Comparison of ENCODE assay signal across 21 cellular contexts in genomic region chr18:8526316-8526715, GRCh38.
DNase-seq lines count a peak whose midpoint lies in the region; ATAC-seq and TF ChIP-seq lines count a peak whose summit lies in the region.
"Had no signal": no experiment of that assay in that cellular context is flagged by ENCODE, and none has a peak within 500 bp of the region (broad histone marks: within the 10 kb centered on the region; RNA-seq: fewer than 3 reads in every experiment).

No MANE protein-coding gene starts in this region.

- POLR2A ChIA-PET in naive thymus-derived CD4-positive, alpha-beta T cell (lab: Charles Lee), result no interaction called here

- CTCF ChIA-PET in naive thymus-derived CD4-positive, alpha-beta T cell (lab: Charles Lee), result no interaction called here
- CTCF ChIA-PET in Calu3 (lab: Charles Lee), result interaction anchor here (0.6 kb wide), 1 partner anchor 13 kb away, joined by 3 read pairs; no protein-coding TSS in a partner anchor

- peaks cover 0 to 15% (median 0%) of the 10 kb centered on the region in 7 donors for H3K4me1 Mint-ChIP-seq in naive thymus-derived CD4-positive, alpha-beta T cell
- H3K4me1 Mint-ChIP-seq in Calu3 (ENCODE audit: low read depth, unreplicated experiment), result no peaks in the 10 kb centered on the region
- H3K4me1 Mint-ChIP-seq: B cell, memory B cell, nephron, T-cell had no signal

- intact Hi-C loops in naive thymus-derived CD4-positive, alpha-beta T cell (cut with micrococcal nuclease), result no loop called here
- intact Hi-C loops in Calu3 (cut with micrococcal nuclease; ENCODE audit: unreplicated experiment), result no loop called here

- peak; percentile 30 for DNase-seq in DMS 273 (lab: John Stamatoyannopoulos, UW; ENCODE audit: unreplicated experiment)
- DNase-seq in DMS 273 treated with DMSO at 0.1 percent for 48 hours (lab: John Stamatoyannopoulos, UW), result no peak
- DNase-seq in KG1 (lab: John Stamatoyannopoulos, UW), result peak; percentile 12
- peak; percentile 77 for DNase-seq in SKM-1 treated with dmso at 0.1 percent for 144 hours (lab: John Stamatoyannopoulos, UW; ENCODE audit: unreplicated experiment)
- DNase-seq in naive thymus-derived CD4-positive, alpha-beta T cell, result no peak
- no peak for DNase-seq in Calu3
- no peak for DNase-seq in NCI-H1048 (lab: John Stamatoyannopoulos, UW)
- no peak for DNase-seq in NCI-H526 treated with DMSO at 0.1 percent for 48 hours (lab: John Stamatoyannopoulos, UW)
- DNase-seq: colonic mucosa; foreskin fibroblast; MG63; NCI-H2029; stimulated activated CD4-positive, alpha-beta T cell treated with anti-CD3 and anti-CD28 coated beads, Interleukin-4, amount 100 ng/mL, for 4 hours; T-cell had no signal

- H3K27me3 Mint-ChIP-seq in naive thymus-derived CD4-positive, alpha-beta T cell, result peaks cover 19 to 60% (median 44%) of the 10 kb centered on the region in 5 donors
- H3K27me3 Mint-ChIP-seq in Calu3 (ENCODE audit: unreplicated experiment), result peaks cover 99% of the 10 kb centered on the region

- H3K9me3 ChIP-seq in naive thymus-derived CD4-positive, alpha-beta T cell (ENCODE audit: control insufficient read depth in 2 of 3, low read length in 3 of 3), result peaks cover 0 to 21% (median 0%) of the 10 kb centered on the region in 3 experiments
- H3K9me3 ChIP-seq: colonic mucosa had no signal

- peaks cover 0 to 6% (median 0%) of the 10 kb centered on the region in 5 donors for H3K36me3 Mint-ChIP-seq in naive thymus-derived CD4-positive, alpha-beta T cell
- no peaks in the 10 kb centered on the region for H3K36me3 Mint-ChIP-seq in Calu3 (ENCODE audit: insufficient read depth, unreplicated experiment)
- H3K36me3 Mint-ChIP-seq: T-cell had no signal

- H3K27ac ChIP-seq in naive thymus-derived CD4-positive, alpha-beta T cell (ENCODE audit: low read depth, low read length), result no peak overlapping the region
- H3K27ac ChIP-seq: 22Rv1, colonic mucosa had no signal

- no peaks in the 10 kb centered on the region for H3K4me1 ChIP-seq in naive thymus-derived CD4-positive, alpha-beta T cell (ENCODE audit: control insufficient read depth in 2 of 2, insufficient read depth in 2 of 2, low read length in 2 of 2)
- H3K4me1 ChIP-seq: colonic mucosa had no signal

- peak overlapping the region in 1 of 10 donors; percentile 62 for H3K4me3 Mint-ChIP-seq in naive thymus-derived CD4-positive, alpha-beta T cell
- H3K4me3 Mint-ChIP-seq in Calu3 (ENCODE audit: low read depth, unreplicated experiment), result no peak overlapping the region
- H3K4me3 Mint-ChIP-seq: activated T-helper 1 cell treated with anti-CD3 and anti-CD28 coated beads, Interleukin-12 subunit alpha, Interleukin-12 subunit beta, Interleukin-2, Interleukin-4 antibody, amounts not matched to agents 30 ng/mL and 10 ng/mL and 1 ng/mL, durations not matched to agents 14 hours and 24 hours and 36 hours; B cell; H9; memory B cell; nephron; T-cell had no signal

- ATAC-seq in naive thymus-derived CD4-positive, alpha-beta T cell, result peak; percentile 48
- ATAC-seq: T-cell had no signal

- H3K27me3 ChIP-seq in naive thymus-derived CD4-positive, alpha-beta T cell (ENCODE audit: control insufficient read depth in 2 of 2, insufficient read depth in 2 of 2, low read length in 2 of 2), result no peaks in the 10 kb centered on the region
- H3K27me3 ChIP-seq: colonic mucosa, MG63 had no signal

- peaks cover 8 to 36% (median 24%) of the 10 kb centered on the region in 11 donors for H3K9me3 Mint-ChIP-seq in naive thymus-derived CD4-positive, alpha-beta T cell
- H3K9me3 Mint-ChIP-seq in Calu3 (ENCODE audit: low read depth, unreplicated experiment), result peaks cover 6% of the 10 kb centered on the region

- no peak overlapping the region for H3K4me3 ChIP-seq in naive thymus-derived CD4-positive, alpha-beta T cell (ENCODE audit: low read length)
- H3K4me3 ChIP-seq: colonic mucosa, GM12878, MG63 had no signal

- BruUV-seq in Calu3 (replicated peaks; lab: Mats Ljungman, UMichigan), result no TSS peak

- no peak for TF ChIP-seq CTCF in Calu3 (IDR thresholded peaks at IDR 0.05; ENCODE audit: unreplicated experiment)

- H3K27ac Mint-ChIP-seq in naive thymus-derived CD4-positive, alpha-beta T cell, result peak overlapping the region in 1 of 9 donors; percentile 72
- no peak overlapping the region for H3K27ac Mint-ChIP-seq in Calu3 (ENCODE audit: unreplicated experiment)
- H3K27ac Mint-ChIP-seq: activated T-helper 1 cell treated with anti-CD3 and anti-CD28 coated beads, Interleukin-12 subunit alpha, Interleukin-12 subunit beta, Interleukin-2, Interleukin-4 antibody, amounts not matched to agents 30 ng/mL and 10 ng/mL and 1 ng/mL, durations not matched to agents 14 hours and 24 hours and 36 hours; B cell; H9; memory B cell; T-cell had no signal

- H3K36me3 ChIP-seq in naive thymus-derived CD4-positive, alpha-beta T cell (ENCODE audit: control insufficient read depth in 2 of 3, insufficient read depth in 3 of 3, low read length in 3 of 3), result no peaks in the 10 kb centered on the region
- H3K36me3 ChIP-seq: colonic mucosa, MG63 had no signal

Comparison
In these comparisons a context has a peak if more than half of its experiments do, and no peak if none do; other contexts are left out.
1. DNase-seq: peak in DMS 273 (single experiment), KG1 (single experiment) and SKM-1 treated with dmso at 0.1 percent for 144 hours (single experiment); none in DMS 273 treated with DMSO at 0.1 percent for 48 hours (single experiment), naive thymus-derived CD4-positive, alpha-beta T cell (0 of 9), Calu3 (single experiment), NCI-H1048 (single experiment) and NCI-H526 treated with DMSO at 0.1 percent for 48 hours (single experiment).